Comparison of ENCODE assay signal across 8 cellular contexts in the genomic region with DNA sequence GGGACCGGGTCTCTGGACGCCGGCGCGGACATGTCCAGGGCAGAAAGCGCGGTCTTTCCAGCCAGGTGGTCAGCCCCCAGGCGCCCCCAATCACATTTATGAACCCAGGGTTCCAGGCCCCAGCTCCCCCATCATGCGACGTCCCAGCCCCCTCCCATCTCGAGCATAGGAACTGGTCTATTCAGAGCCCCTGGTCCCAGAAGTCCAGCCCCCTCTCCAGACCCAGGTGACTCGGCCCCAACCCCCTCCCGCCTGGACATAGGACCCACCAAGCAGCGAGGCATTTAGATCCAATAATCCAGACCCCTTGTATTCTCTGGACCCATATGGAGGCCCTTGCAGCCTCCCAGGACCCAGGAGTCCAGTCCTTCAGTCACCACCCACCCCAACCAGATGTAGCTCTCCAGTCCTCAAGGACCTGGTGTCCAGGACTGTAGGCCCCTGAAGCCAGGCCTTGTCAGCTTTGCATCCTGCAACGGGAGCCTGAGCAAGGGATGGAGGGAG. TPM values are rescaled to one million over a fixed set of nuclear protein-coding genes. Genes with fewer than 3 reads are reported as not detected.
DNase-seq lines count a peak whose midpoint lies in the region; ATAC-seq, FAIRE-seq and TF ChIP-seq lines count a peak whose summit lies in the region.

No MANE protein-coding gene starts in this region.

- H3K36me3 Mint-ChIP-seq in CD4-positive, alpha-beta memory T cell = no peaks in the 10 kb centered on the region
- peaks cover 3% of the 10 kb centered on the region for H3K36me3 Mint-ChIP-seq in effector memory CD8-positive, alpha-beta T cell (ENCODE audit: insufficient read depth)

- H3K4me1 Mint-ChIP-seq in CD4-positive, alpha-beta memory T cell = peaks cover 10 to 25% (median 13%) of the 10 kb centered on the region in 4 donors
- H3K4me1 Mint-ChIP-seq in effector memory CD8-positive, alpha-beta T cell (ENCODE audit: low read depth in 2 of 2) = peaks cover 14% of the 10 kb centered on the region in 2 donors

- H3K27ac ChIP-seq in CD4-positive, alpha-beta memory T cell (ENCODE audit: low read depth, low read length) = no peak overlapping the region
- H3K27ac ChIP-seq in parathyroid adenoma = peak overlapping the region; percentile 65

- peaks cover 22 to 40% of the 10 kb centered on the region in 2 donors for H3K27me3 Mint-ChIP-seq in CD4-positive, alpha-beta memory T cell
- H3K27me3 Mint-ChIP-seq in effector memory CD8-positive, alpha-beta T cell = peaks cover 48 to 89% of the 10 kb centered on the region in 2 donors

- TF ChIP-seq CTCF in parathyroid adenoma (IDR thresholded peaks at IDR 0.05) = no peak
- TF ChIP-seq CTCF in D721Med (IDR thresholded peaks at IDR 0.05; ENCODE audit: insufficient read depth, missing control alignments) = no peak

- peak overlapping the region in 1 of 2 donors; percentile 17 for H3K4me3 ChIP-seq in CD4-positive, alpha-beta memory T cell (ENCODE audit: low read length in 2 of 2)
- H3K4me3 ChIP-seq in NT2/D1 (ENCODE audit: insufficient read length, low read depth) (peak overlapping the region; percentile 24), parathyroid adenoma (ENCODE audit: low read depth, low read length) (peak overlapping the region; percentile 41)

- POLR2A ChIA-PET in CD4-positive, alpha-beta memory T cell (lab: Charles Lee; ENCODE audit: partially characterized antibody) = interaction anchor here (0.9 to 1.6 kb wide), 5 partner anchors 13 to 185 kb away, joined by 3 to 4 read pairs (median 3); no protein-coding TSS in a partner anchor

- no peaks in the 10 kb centered on the region for H3K36me3 ChIP-seq in CD4-positive, alpha-beta memory T cell (ENCODE audit: insufficient read depth, low read length)
- no peaks in the 10 kb centered on the region for H3K36me3 ChIP-seq in NT2/D1 (ENCODE audit: insufficient read depth, insufficient read length, low read length)
- H3K36me3 ChIP-seq in parathyroid adenoma (ENCODE audit: control insufficient read depth, insufficient read depth, low read length) = no peaks in the 10 kb centered on the region

- peak overlapping the region in 2 of 7 donors; percentile 43 to 57 for H3K27ac Mint-ChIP-seq in CD4-positive, alpha-beta memory T cell
- H3K27ac Mint-ChIP-seq in effector memory CD8-positive, alpha-beta T cell = no peak overlapping the region

- H3K79me2 ChIP-seq in parathyroid adenoma = peaks cover 4% of the 10 kb centered on the region

- H3K9me3 ChIP-seq in CD4-positive, alpha-beta memory T cell (ENCODE audit: control insufficient read depth in 1 of 2, low read length in 2 of 2) = no peaks in the 10 kb centered on the region
- no peaks in the 10 kb centered on the region for H3K9me3 ChIP-seq in NT2/D1 (ENCODE audit: insufficient read depth, low read length)
- no peaks in the 10 kb centered on the region for H3K9me3 ChIP-seq in parathyroid adenoma (ENCODE audit: control insufficient read depth, low read length)

- H3K9me3 Mint-ChIP-seq in CD4-positive, alpha-beta memory T cell = no peaks in the 10 kb centered on the region
- H3K9me3 Mint-ChIP-seq in effector memory CD8-positive, alpha-beta T cell = no peaks in the 10 kb centered on the region

- CTCF ChIA-PET in CD4-positive, alpha-beta memory T cell (lab: Charles Lee; ENCODE audit: partially characterized antibody) = interaction anchor here (1.1 kb wide), 1 partner anchor 62 kb away, joined by 3 read pairs; no protein-coding TSS in a partner anchor

- H3K9ac ChIP-seq in NT2/D1 (ENCODE audit: insufficient read length, low read depth) (peak overlapping the region; percentile 8), parathyroid adenoma (no peak overlapping the region)

- FAIRE-seq in frontal cortex (lab: Jason Lieb, UNC) = no peak
- no peak for FAIRE-seq in D721Med (lab: Jason Lieb, UNC)

- intact Hi-C loops in CD4-positive, alpha-beta memory T cell (cut with micrococcal nuclease) = no loop called here

- DNase-seq in CD4-positive, alpha-beta memory T cell = no peak
- DNase-seq in NT2/D1 (ENCODE audit: low read depth, low spot score) (no peak), AML-193 (lab: John Stamatoyannopoulos, UW) (no peak), frontal cortex (ENCODE audit: low spot score in 2 of 2) (no peak), D721Med (ENCODE audit: insufficient read length, low spot score) (no peak)
- no peak for DNase-seq in effector memory CD8-positive, alpha-beta T cell

- H3K4me1 ChIP-seq in CD4-positive, alpha-beta memory T cell (ENCODE audit: insufficient read depth, low read length) = peaks cover 24% of the 10 kb centered on the region
- H3K4me1 ChIP-seq in NT2/D1 (ENCODE audit: insufficient read depth, insufficient read length) = peaks cover 3% of the 10 kb centered on the region
- peaks cover 11% of the 10 kb centered on the region for H3K4me1 ChIP-seq in parathyroid adenoma

- H2AFZ ChIP-seq in parathyroid adenoma = peak overlapping the region; percentile 61

- H3K4me2 ChIP-seq in parathyroid adenoma (ENCODE audit: low read length) = peak overlapping the region; percentile 79

- peaks cover 4% of the 10 kb centered on the region for H3K27me3 ChIP-seq in CD4-positive, alpha-beta memory T cell (ENCODE audit: insufficient read depth, low read length)
- H3K27me3 ChIP-seq in NT2/D1 (ENCODE audit: insufficient read depth, insufficient read length) = peaks cover 7% of the 10 kb centered on the region
- no peaks in the 10 kb centered on the region for H3K27me3 ChIP-seq in parathyroid adenoma (ENCODE audit: control insufficient read depth, insufficient read depth, low read length)

- ATAC-seq in effector memory CD8-positive, alpha-beta T cell (replicated peaks) = no peak
- ATAC-seq in HG02852 (IDR thresholded peaks at IDR 0.05; ENCODE audit: unreplicated experiment) = no peak

- peak overlapping the region in 7 of 8 donors; percentile 61 to 81 (median 66) for H3K4me3 Mint-ChIP-seq in CD4-positive, alpha-beta memory T cell
- H3K4me3 Mint-ChIP-seq in effector memory CD8-positive, alpha-beta T cell = peak overlapping the region; percentile 64 to 80

RNA-seq across cellular contexts. Expression of a gene that starts 0.5 kb away (rescaled TPM):
- not detected for total RNA-seq in CD4-positive, alpha-beta memory T cell
- polyA plus RNA-seq in CD4-positive, alpha-beta memory T cell = under 1 TPM in 1 of 2 donors, not detected in 1; 0.70 TPM
- 214 TPM for total RNA-seq in frontal cortex

RNA-seq across cellular contexts. Expression of a gene that starts 12.2 kb away (rescaled TPM):
- total RNA-seq in CD4-positive, alpha-beta memory T cell = not detected
- under 1 TPM in 1 of 2 donors, not detected in 1; 0.08 TPM for polyA plus RNA-seq in CD4-positive, alpha-beta memory T cell
- total RNA-seq in frontal cortex = 0.41 TPM

RNA-seq across cellular contexts. Expression of a gene that starts 16.6 kb away (rescaled TPM):
- not detected for total RNA-seq in CD4-positive, alpha-beta memory T cell
- polyA plus RNA-seq in CD4-positive, alpha-beta memory T cell = not detected
- total RNA-seq in frontal cortex = 1.2 TPM

RNA-seq across cellular contexts. Expression of a gene that starts 31.5 kb away (rescaled TPM):
- total RNA-seq in CD4-positive, alpha-beta memory T cell = 10 to 100 TPM; 36.6 to 50.0 TPM
- 1 to 10 TPM; 1.3 to 7.1 TPM for polyA plus RNA-seq in CD4-positive, alpha-beta memory T cell
- total RNA-seq in frontal cortex = 2.4 TPM

RNA-seq across cellular contexts. Expression of a gene that starts 33.5 kb away (rescaled TPM):
- total RNA-seq in CD4-positive, alpha-beta memory T cell = 10 to 100 TPM; 66.2 to 75.2 TPM
- 100 to 1,000 TPM; 567 to 684 TPM for polyA plus RNA-seq in CD4-positive, alpha-beta memory T cell
- total RNA-seq in frontal cortex = 0.41 TPM

Comparison
In these comparisons a context has a peak if more than half of its experiments do, and no peak if none do; other contexts are left out.
1. RNA of a gene that starts 0.5 kb away (total RNA-seq): 214 TPM in frontal cortex (single experiment); not detected in CD4-positive, alpha-beta memory T cell; every median in the first group is over 100 times any median in the second.